ENCODE assay signal across 14 cellular contexts in genomic region chr3:138921316-138922292, GRCh38. TPM values are rescaled to one million over a fixed set of nuclear protein-coding genes. Genes with fewer than 3 reads are reported as not detected.
DNase-seq lines count a peak whose midpoint lies in the region; ATAC-seq and TF ChIP-seq lines count a peak whose summit lies in the region.
"Had no signal": no experiment of that assay in that cellular context is flagged by ENCODE, and none has a peak within 500 bp of the region (broad histone marks: within the 10 kb centered on the region; RNA-seq: fewer than 3 reads in every experiment).

No MANE protein-coding gene starts in this region.

- H3K36me3 Mint-ChIP-seq in T-cell, result no peaks in the 10 kb centered on the region
- H3K36me3 Mint-ChIP-seq in stimulated activated memory B cell treated with anti-CD40 and anti-IgM and Interleukin-4, amounts not matched to agents 10 μg/mL and 1 μg/mL and 100 μg/mL, for 72 hours, result no peaks in the 10 kb centered on the region
- H3K36me3 Mint-ChIP-seq: naive thymus-derived CD8-positive, alpha-beta T cell had no signal

- peaks cover 0 to 5% (median 0%) of the 10 kb centered on the region in 3 donors for H3K4me1 Mint-ChIP-seq in T-cell
- peaks cover 7% of the 10 kb centered on the region for H3K4me1 Mint-ChIP-seq in stimulated activated memory B cell treated with anti-CD40 and anti-IgM and Interleukin-4, amounts not matched to agents 10 μg/mL and 1 μg/mL and 100 μg/mL, for 72 hours

- no peak overlapping the region for H4K8ac ChIP-seq in mesendoderm (ENCODE audit: low read depth, low read length)

- no CpG with 5 or more reads among the region's 8 CpGs for WGBS in mesendoderm (ENCODE audit: extremely low coverage, insufficient coverage, low lambda C conversion rate)

- H3K36me3 ChIP-seq in BLaER1 (no peaks in the 10 kb centered on the region), MG63 (no peaks in the 10 kb centered on the region), mesendoderm (ENCODE audit: control insufficient read depth, insufficient read depth, low read length) (no peaks in the 10 kb centered on the region), OCI-LY7 (ENCODE audit: insufficient read depth, low read length) (no peaks in the 10 kb centered on the region)

- BruUV-seq in OCI-LY7 (replicated peaks; lab: Mats Ljungman, UMichigan), result no TSS peak

- DNase-seq in MG63 (peak; percentile 93), cardiac fibroblast (ENCODE audit: low read depth in 2 of 2) (peak; percentile 85 to 86), mesendoderm (peak; percentile 60), T-cell (no peak), OCI-LY7 (ENCODE audit: low spot score) (no peak)
- DNase-seq: central memory CD4-positive, alpha-beta T cell; COR-L47; hippocampal formation; naive thymus-derived CD8-positive, alpha-beta T cell; NCI-H774; stimulated activated naive CD4-positive, alpha-beta T cell had no signal

- H3K9me3 Mint-ChIP-seq in T-cell, result no peaks in the 10 kb centered on the region
- H3K9me3 Mint-ChIP-seq in stimulated activated memory B cell treated with anti-CD40 and anti-IgM and Interleukin-4, amounts not matched to agents 10 μg/mL and 1 μg/mL and 100 μg/mL, for 72 hours, result no peaks in the 10 kb centered on the region
- H3K9me3 Mint-ChIP-seq: naive thymus-derived CD8-positive, alpha-beta T cell had no signal

- peaks cover 8% of the 10 kb centered on the region; the same call in 1 of the 2 replicates for H3K4me1 ChIP-seq in BLaER1
- H3K4me1 ChIP-seq in mesendoderm (ENCODE audit: control insufficient read depth, low read depth, low read length), result no peaks in the 10 kb centered on the region
- H3K4me1 ChIP-seq in OCI-LY7 (ENCODE audit: insufficient read depth, low read length, poor library complexity, severe bottlenecking), result no peaks in the 10 kb centered on the region

- H3K9ac ChIP-seq in BLaER1, result no peak overlapping the region
- H3K9ac ChIP-seq in mesendoderm (ENCODE audit: low read length), result no peak overlapping the region

- H3K79me1 ChIP-seq in mesendoderm (ENCODE audit: low read length), result no peaks in the 10 kb centered on the region

- H2AK5ac ChIP-seq in mesendoderm (ENCODE audit: low read length), result no peak overlapping the region

- no peak for ATAC-seq in GM18873 (IDR thresholded peaks at IDR 0.05; ENCODE audit: low FRiP score, unreplicated experiment)
- no peak for ATAC-seq in T-cell (replicated peaks in 1 of 4)
- no peak for ATAC-seq in stimulated activated memory B cell treated with anti-CD40 and anti-IgM and Interleukin-4, amounts not matched to agents 10 μg/mL and 1 μg/mL and 100 μg/mL, for 72 hours
- ATAC-seq: naive thymus-derived CD8-positive, alpha-beta T cell had no signal

- H2BK15ac ChIP-seq in mesendoderm (replicated peaks; ENCODE audit: low read depth), result no peak overlapping the region

- no peak overlapping the region for H3K56ac ChIP-seq in mesendoderm (ENCODE audit: low read length)

- intact Hi-C loops in OCI-LY7 (cut with micrococcal nuclease; ENCODE audit: unreplicated experiment), result no loop called here

- H3K4me3 ChIP-seq in BLaER1 (no peak overlapping the region), MG63 (no peak overlapping the region), cardiac fibroblast (replicated peaks in 1 of 2; ENCODE audit: low read depth in 2 of 2, low read length in 2 of 2) (no peak overlapping the region), mesendoderm (ENCODE audit: low read length) (no peak overlapping the region), OCI-LY7 (ENCODE audit: low read depth, low read length, poor library complexity, severe bottlenecking) (no peak overlapping the region)

- no peak overlapping the region for H4K5ac ChIP-seq in mesendoderm (ENCODE audit: low read length)

- H4K20me1 ChIP-seq in BLaER1, result no peaks in the 10 kb centered on the region
- H4K20me1 ChIP-seq in OCI-LY7 (ENCODE audit: insufficient read depth, low read length), result no peaks in the 10 kb centered on the region

- no peak overlapping the region for H3K18ac ChIP-seq in mesendoderm (ENCODE audit: low read length)

- TF ChIP-seq CTCF in cardiac fibroblast (IDR thresholded peaks at IDR 0.05; ENCODE audit: low read depth, low read length) (no peak), OCI-LY7 (conservative IDR thresholded peaks at IDR 0.05; ENCODE audit: low read length) (no peak)

- peaks cover 4 to 16% of the 10 kb centered on the region in 2 donors for H3K27me3 Mint-ChIP-seq in T-cell
- peaks cover 28% of the 10 kb centered on the region for H3K27me3 Mint-ChIP-seq in stimulated activated memory B cell treated with anti-CD40 and anti-IgM and Interleukin-4, amounts not matched to agents 10 μg/mL and 1 μg/mL and 100 μg/mL, for 72 hours

- H3K27ac Mint-ChIP-seq in T-cell, result no peak overlapping the region
- H3K27ac Mint-ChIP-seq in stimulated activated memory B cell treated with anti-CD40 and anti-IgM and Interleukin-4, amounts not matched to agents 10 μg/mL and 1 μg/mL and 100 μg/mL, for 72 hours, result no peak overlapping the region
- H3K27ac Mint-ChIP-seq: naive thymus-derived CD8-positive, alpha-beta T cell had no signal

- no peak overlapping the region for H2BK5ac ChIP-seq in mesendoderm (ENCODE audit: low read length)

- no peak overlapping the region for H2BK120ac ChIP-seq in mesendoderm (ENCODE audit: low read depth, low read length)

- H3K27me3 ChIP-seq in BLaER1 (no peaks in the 10 kb centered on the region), MG63 (no peaks in the 10 kb centered on the region), mesendoderm (ENCODE audit: insufficient read depth, low read length, poor library complexity) (no peaks in the 10 kb centered on the region)

- no peak overlapping the region for H3K4ac ChIP-seq in mesendoderm (ENCODE audit: low read depth, low read length)

- no peak overlapping the region for H3K4me3 Mint-ChIP-seq in T-cell
- no peak overlapping the region for H3K4me3 Mint-ChIP-seq in stimulated activated memory B cell treated with anti-CD40 and anti-IgM and Interleukin-4, amounts not matched to agents 10 μg/mL and 1 μg/mL and 100 μg/mL, for 72 hours
- H3K4me3 Mint-ChIP-seq: naive thymus-derived CD8-positive, alpha-beta T cell had no signal

- CTCF ChIA-PET in T-cell (lab: Charles Lee), result interaction anchor here (0.6 to 6.1 kb wide), 16 partner anchors 8 to 1415 kb away, joined by 3 to 46 read pairs (median 6); partner anchors contain the start of gene CEP70 (in 1 of the 2)
- CTCF ChIA-PET in OCI-LY7 (lab: Charles Lee; ENCODE audit: unreplicated experiment), result no interaction called here

- H3K23ac ChIP-seq in mesendoderm (ENCODE audit: low read length), result no peak overlapping the region

- H3K4me2 ChIP-seq in BLaER1 (peak overlapping the region; percentile 11; the same call in 1 of the 2 replicates), mesendoderm (ENCODE audit: low read length) (no peak overlapping the region), OCI-LY7 (ENCODE audit: low read length) (no peak overlapping the region)

- POLR2A ChIA-PET in T-cell (lab: Charles Lee) (interaction anchor here in 1 of 2 donors (1.1 kb wide), 1 partner anchor 206 kb away, joined by 3 read pairs; no protein-coding TSS in a partner anchor), OCI-LY7 (lab: Charles Lee) (interaction anchor here (0.6 to 1.7 kb wide), 5 partner anchors 226 to 842 kb away, joined by 3 to 5 read pairs (median 4); no protein-coding TSS in a partner anchor)

- no peaks in the 10 kb centered on the region for H3K9me2 ChIP-seq in OCI-LY7 (ENCODE audit: insufficient read depth, low read length)

- H3K27ac ChIP-seq in BLaER1 (no peak overlapping the region), mesendoderm (ENCODE audit: low read depth, low read length) (no peak overlapping the region), OCI-LY7 (ENCODE audit: low read depth, low read length, poor library complexity, severe bottlenecking) (no peak overlapping the region)

- H3K9me3 ChIP-seq in BLaER1, result no peaks in the 10 kb centered on the region
- no peaks in the 10 kb centered on the region for H3K9me3 ChIP-seq in MG63
- H3K9me3 ChIP-seq in OCI-LY7 (ENCODE audit: low read length), result no peaks in the 10 kb centered on the region

- no peak overlapping the region for H2AFZ ChIP-seq in OCI-LY7 (ENCODE audit: low read length)

- no peaks in the 10 kb centered on the region for H3K79me2 ChIP-seq in mesendoderm (ENCODE audit: control insufficient read depth, insufficient read depth, low read length)
- H3K79me2 ChIP-seq in OCI-LY7 (ENCODE audit: insufficient read depth, low read depth, low read length), result no peaks in the 10 kb centered on the region

RNA-seq across cellular contexts. Expression of gene FOXL2, which starts 25.3 kb away (rescaled TPM):
- total RNA-seq in MG63 (2014; rRNA removed; shearing (Covaris generic); ENCODE audit: low replicate concordance), result not detected in 2 replicates
- polyA plus RNA-seq in mesendoderm (2013, experiment 1 of 2), result 0.65 TPM
- 0.60 TPM for polyA plus RNA-seq in mesendoderm (2013, experiment 2 of 2)
- total RNA-seq in T-cell (not detected), OCI-LY7 (2022) (not detected in 2 replicates)
- not detected in 2 replicates for total RNA-seq in OCI-LY7 (2014; rRNA removed; shearing (Covaris generic))
- total RNA-seq: naive thymus-derived CD8-positive, alpha-beta T cell had no signal
- polyA plus RNA-seq: naive thymus-derived CD8-positive, alpha-beta T cell had no signal

RNA-seq across cellular contexts. Expression of gene FOXL2NB, which starts 25.4 kb away (rescaled TPM):
- total RNA-seq in MG63 (2014; rRNA removed; shearing (Covaris generic); ENCODE audit: low replicate concordance), result not detected in 2 replicates
- polyA plus RNA-seq in mesendoderm (2013, experiment 1 of 2), result 0.74 TPM
- polyA plus RNA-seq in mesendoderm (2013, experiment 2 of 2), result 0.88 TPM
- total RNA-seq in T-cell, result under 1 TPM in 1 of 5 donors, not detected in 4; 0.06 TPM
- not detected in 2 replicates for total RNA-seq in OCI-LY7 (2014; rRNA removed; shearing (Covaris generic))
- not detected in 2 replicates for total RNA-seq in OCI-LY7 (2022)
- total RNA-seq: naive thymus-derived CD8-positive, alpha-beta T cell had no signal
- polyA plus RNA-seq: naive thymus-derived CD8-positive, alpha-beta T cell had no signal

Comparison
In these comparisons a context has a peak if more than half of its experiments do, and no peak if none do; other contexts are left out.
1. DNase-seq: peak in MG63 (single experiment), cardiac fibroblast (2 of 2) and mesendoderm (single experiment); none in T-cell (0 of 34) and OCI-LY7 (single experiment).